Comparison of ENCODE assay signal across 9 cellular contexts in the genomic region with DNA sequence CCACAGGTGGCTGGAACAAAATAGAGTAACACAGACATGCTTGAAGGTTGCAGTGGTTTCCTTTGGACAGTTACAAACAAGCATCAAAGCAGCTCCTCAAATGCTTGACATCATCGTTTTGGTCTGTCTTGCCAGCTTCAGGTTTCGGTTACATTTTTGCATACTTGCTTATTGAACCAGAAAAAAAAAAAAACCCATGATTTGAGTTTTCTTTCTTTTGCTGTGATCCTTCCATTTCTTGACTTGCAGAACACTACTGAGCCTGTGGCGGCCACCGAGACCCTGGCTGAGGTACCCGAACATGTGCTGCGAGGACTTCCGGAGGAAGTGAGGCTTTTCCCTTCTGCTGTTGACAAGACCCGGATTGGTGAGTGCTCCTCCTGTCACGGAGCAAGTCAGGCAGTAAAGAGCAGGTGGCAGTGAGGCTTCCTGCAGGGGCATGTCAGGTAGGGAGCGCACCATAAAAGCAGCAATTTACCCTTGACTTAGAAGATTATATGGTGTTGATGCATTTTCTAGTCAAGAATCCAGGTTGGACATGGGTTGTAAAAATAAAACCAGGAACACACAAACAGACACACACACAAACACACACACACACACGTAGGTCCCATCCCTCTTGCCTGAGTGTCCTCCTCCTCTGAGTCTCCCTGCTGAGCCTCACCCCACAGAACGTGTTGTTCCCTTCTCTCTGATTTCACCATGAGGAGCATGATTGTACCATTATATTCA. TPM values are rescaled to one million over a fixed set of nuclear protein-coding genes. Genes with fewer than 3 reads are reported as not detected.
DNase-seq lines count a peak whose midpoint lies in the region; ATAC-seq and TF ChIP-seq lines count a peak whose summit lies in the region.
"Had no signal": no experiment of that assay in that cellular context is flagged by ENCODE, and none has a peak within 500 bp of the region (broad histone marks: within the 10 kb centered on the region; RNA-seq: fewer than 3 reads in every experiment).

No MANE protein-coding gene starts in this region.

- H3K9me3 ChIP-seq in DOHH2 (ENCODE audit: control insufficient read depth, insufficient read depth, low read length) = no peaks in the 10 kb centered on the region

- H4K20me1 ChIP-seq in DOHH2 (ENCODE audit: control insufficient read depth, insufficient read depth, low read depth, low read length) = no peaks in the 10 kb centered on the region

- no peaks in the 10 kb centered on the region for H3K27me3 ChIP-seq in DOHH2 (ENCODE audit: control insufficient read depth, low read length)

- peaks cover 87% of the 10 kb centered on the region for H3K79me2 ChIP-seq in DOHH2 (ENCODE audit: control insufficient read depth, low read length)

- no peak for TF ChIP-seq CTCF in DOHH2 (IDR thresholded peaks at IDR 0.05; ENCODE audit: low read depth, low read length, poor library complexity, severe bottlenecking)

- H3K27ac ChIP-seq in DOHH2 (ENCODE audit: low read depth, low read length) = peak overlapping the region; percentile 100

- H3K4me2 ChIP-seq in DOHH2 (ENCODE audit: low read length) = peak overlapping the region; percentile 89

- H3K4me1 ChIP-seq in DOHH2 (ENCODE audit: control insufficient read depth, low read length) = peaks cover 98% of the 10 kb centered on the region

- peaks cover 54% of the 10 kb centered on the region for H3F3A ChIP-seq in DOHH2 (ENCODE audit: control insufficient read depth, insufficient read depth)

- DNase-seq in Jurkat, Clone E6-1 (ENCODE audit: low read depth, low spot score) = peak; percentile 90
- peak; percentile 50 to 58 for DNase-seq in activated CD8-positive, alpha-beta memory T cell treated with anti-CD3 and anti-CD28 coated beads for 1 hour (ENCODE audit: extremely low read depth in 1 of 2, low read depth in 1 of 2)
- DNase-seq in fibroblast of gingiva (ENCODE audit: low read depth) = peak; percentile 80
- peak; percentile 74 for DNase-seq in stimulated activated CD4-positive, alpha-beta T cell treated with anti-CD3 and anti-CD28 coated beads, Interleukin-4, amount 100 ng/mL, for 1 hour
- no peak for DNase-seq in globus pallidus (ENCODE audit: low spot score)
- no peak for DNase-seq in occipital lobe (lab: John Stamatoyannopoulos, UW)

- peak overlapping the region; percentile 67 for H3K4me3 ChIP-seq in DOHH2 (ENCODE audit: low read length)
- peak overlapping the region; percentile 37 for H3K4me3 ChIP-seq in Jurkat, Clone E6-1 (ENCODE audit: low read length)

- no peaks in the 10 kb centered on the region for H3K9me2 ChIP-seq in DOHH2 (replicated peaks; ENCODE audit: control insufficient read depth, low read length)

- ATAC-seq in GM21360 (IDR thresholded peaks at IDR 0.05; ENCODE audit: unreplicated experiment) = peak; percentile 84
- ATAC-seq: HCT116 had no signal

- peaks cover 83% of the 10 kb centered on the region for H3K36me3 ChIP-seq in DOHH2 (ENCODE audit: control insufficient read depth, low read length)

RNA-seq across cellular contexts. Expression of a gene that starts 30.9 kb away (rescaled TPM):
- polyA plus RNA-seq in Jurkat, Clone E6-1 (2012; ENCODE audit: insufficient read depth, insufficient read length) = 21.7 TPM
- 36.8 TPM for total RNA-seq in occipital lobe

Comparison
In these comparisons a context has a peak if more than half of its experiments do, and no peak if none do; other contexts are left out.
1. DNase-seq: peak in Jurkat, Clone E6-1 (single experiment), activated CD8-positive, alpha-beta memory T cell treated with anti-CD3 and anti-CD28 coated beads for 1 hour (2 of 2), fibroblast of gingiva (single experiment) and stimulated activated CD4-positive, alpha-beta T cell treated with anti-CD3 and anti-CD28 coated beads, Interleukin-4, amount 100 ng/mL, for 1 hour (single experiment); none in globus pallidus (single experiment) and occipital lobe (single experiment).